In the genomic region with DNA sequence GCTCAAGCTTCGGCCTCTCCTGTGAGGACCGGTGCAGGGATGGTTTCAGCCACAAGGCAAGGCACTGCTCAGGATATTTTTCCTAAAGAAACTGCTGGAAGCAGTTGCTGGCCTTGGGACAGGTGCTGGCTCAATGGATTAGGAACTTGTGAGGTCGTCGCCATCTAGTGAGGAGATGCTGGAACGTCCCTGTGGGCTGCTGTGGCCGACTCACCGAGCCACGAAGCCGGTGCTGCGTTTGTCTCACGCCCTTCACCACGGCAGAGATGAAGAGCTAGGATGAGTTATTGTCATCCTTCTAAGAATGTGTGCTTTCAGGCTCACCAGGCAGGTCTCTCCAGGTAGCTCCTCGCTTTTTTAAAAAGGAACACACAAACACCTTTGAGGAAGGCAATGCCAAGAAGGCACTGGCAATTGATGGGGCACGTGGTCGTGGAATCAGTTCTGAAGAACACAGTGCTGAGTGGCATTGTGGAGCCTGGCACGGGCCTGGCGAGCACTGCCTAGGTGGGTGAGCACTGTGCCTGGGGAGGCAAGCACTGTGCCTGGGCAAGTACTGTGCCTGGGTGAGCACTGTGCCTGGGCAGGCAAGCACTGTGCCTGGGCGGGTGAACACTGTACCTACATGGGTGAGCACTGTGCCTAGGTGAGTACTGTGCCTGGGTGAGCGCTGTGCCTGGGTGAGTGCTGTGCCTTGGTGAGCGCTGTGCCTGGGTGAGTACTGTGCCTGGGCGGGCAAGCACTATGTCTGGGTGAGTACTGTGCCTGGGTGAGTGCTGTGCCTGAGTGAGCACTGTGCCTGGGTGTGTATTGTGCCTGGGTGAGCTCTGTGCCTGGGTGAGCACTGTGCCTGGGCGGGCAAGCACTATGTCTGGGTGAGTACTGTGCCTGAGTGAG, we compare ENCODE assay signal across 9 cellular contexts.
A peak's percentile ranks its signal among the peaks of the same experiment; 100 is the strongest.
DNase-seq lines count a peak whose midpoint lies in the region; ATAC-seq and TF ChIP-seq lines count a peak whose summit lies in the region.
"Had no signal": no experiment of that assay in that cellular context is flagged by ENCODE, and none has a peak within 500 bp of the region (broad histone marks: within the 10 kb centered on the region; RNA-seq: fewer than 3 reads in every experiment).

No MANE protein-coding gene starts in this region.

- no TSS peak for BruUV-seq in MCF 10A (replicated peaks; lab: Mats Ljungman, UMichigan)

- CTCF ChIA-PET in MCF 10A (lab: Yijun Ruan, JAX) = interaction anchor here (0.5 to 1.3 kb wide), 13 partner anchors 12 to 1212 kb away, joined by 3 to 9 read pairs (median 4); no protein-coding TSS in a partner anchor

- no peaks in the 10 kb centered on the region for H3K9me3 Mint-ChIP-seq in MCF 10A (ENCODE audit: unreplicated experiment)
- H3K9me3 Mint-ChIP-seq: activated naive CD4-positive, alpha-beta T cell treated with anti-CD3 and anti-CD28 coated beads, Interleukin-2, amount 50 U/mL, for 24 hours had no signal

- POLR2A ChIA-PET in MCF 10A (lab: Yijun Ruan, JAX) = interaction anchor here (0.6 kb wide), 1 partner anchor 526 kb away, joined by 3 read pairs; no protein-coding TSS in a partner anchor

- H3K36me3 Mint-ChIP-seq in MCF 10A (ENCODE audit: insufficient read depth, unreplicated experiment) = no peaks in the 10 kb centered on the region
- H3K36me3 Mint-ChIP-seq: activated naive CD4-positive, alpha-beta T cell treated with anti-CD3 and anti-CD28 coated beads, Interleukin-2, amount 50 U/mL, for 24 hours had no signal

- intact Hi-C loops in Right ventricle myocardium superior (cut with DNase I) (no loop called here), MCF 10A (cut with micrococcal nuclease) (loop anchor here (5.0 kb wide), 1 partner anchor 393 kb away; no protein-coding TSS in a partner anchor), left lung (cut with DNase I) (no loop called here)

- H3K27ac ChIP-seq in right atrium auricular region = no peak overlapping the region
- H3K27ac ChIP-seq in left lung = no peak overlapping the region

- no peak overlapping the region for H3K27ac Mint-ChIP-seq in MCF 10A (ENCODE audit: low read depth, unreplicated experiment)
- H3K27ac Mint-ChIP-seq: activated naive CD4-positive, alpha-beta T cell treated with anti-CD3 and anti-CD28 coated beads, Interleukin-2, amount 50 U/mL, for 24 hours had no signal

- DNase-seq in Right ventricle myocardium superior (no peak), right atrium auricular region (ENCODE audit: low spot score) (no peak), NCI-H2171 treated with DMSO at 0.1 percent for 48 hours (lab: John Stamatoyannopoulos, UW) (peak; percentile 13), MCF 10A (ENCODE audit: unreplicated experiment) (peak; percentile 40), left lung (no peak), 8988T (no peak)

- H3K9me3 ChIP-seq in right atrium auricular region (peaks cover 0 to 4% of the 10 kb centered on the region in 2 donors), left lung (no peaks in the 10 kb centered on the region)

- TF ChIP-seq CTCF in right atrium auricular region (IDR thresholded peaks at IDR 0.05) = peak in 1 of 2 donors; percentile 58
- TF ChIP-seq CTCF in MCF 10A (IDR thresholded peaks at IDR 0.05; ENCODE audit: unreplicated experiment) = no peak
- TF ChIP-seq CTCF in left lung (IDR thresholded peaks at IDR 0.05) = peak in 1 of 2 donors; percentile 23

- H3K27me3 ChIP-seq in right atrium auricular region = no peaks in the 10 kb centered on the region
- H3K27me3 ChIP-seq in left lung = peaks cover 0 to 55% of the 10 kb centered on the region in 2 donors

- H3K4me1 ChIP-seq in right atrium auricular region (no peaks in the 10 kb centered on the region), left lung (no peaks in the 10 kb centered on the region)

- no peaks in the 10 kb centered on the region for H3K27me3 Mint-ChIP-seq in MCF 10A (ENCODE audit: insufficient read depth, unreplicated experiment)

- H3K36me3 ChIP-seq in right atrium auricular region = no peaks in the 10 kb centered on the region
- H3K36me3 ChIP-seq in left lung = no peaks in the 10 kb centered on the region

- no peak overlapping the region for H3K4me3 Mint-ChIP-seq in MCF 10A (ENCODE audit: unreplicated experiment)
- H3K4me3 Mint-ChIP-seq: activated naive CD4-positive, alpha-beta T cell treated with anti-CD3 and anti-CD28 coated beads, Interleukin-2, amount 50 U/mL, for 24 hours had no signal

- H3K4me3 ChIP-seq in right atrium auricular region = no peak overlapping the region
- no peak overlapping the region for H3K4me3 ChIP-seq in left lung

- no peaks in the 10 kb centered on the region for H3K4me1 Mint-ChIP-seq in MCF 10A (ENCODE audit: insufficient read depth, unreplicated experiment)

- peak; percentile 89 for ATAC-seq in Right ventricle myocardium superior (ENCODE audit: poor library complexity)
- peak; percentile 80 for ATAC-seq in left lung
- ATAC-seq in HG02840 (IDR thresholded peaks at IDR 0.05; ENCODE audit: low FRiP score, unreplicated experiment) = no peak
- no peak for ATAC-seq in HG03097 (IDR thresholded peaks at IDR 0.05; ENCODE audit: low FRiP score, unreplicated experiment)

Comparison
In these comparisons a context has a peak if more than half of its experiments do, and no peak if none do; other contexts are left out.
1. ATAC-seq: peak in Right ventricle myocardium superior (single experiment) and left lung (single experiment); none in HG02840 (single experiment) and HG03097 (single experiment).
2. DNase-seq: peak in NCI-H2171 treated with DMSO at 0.1 percent for 48 hours (single experiment) and MCF 10A (single experiment); none in Right ventricle myocardium superior (single experiment), right atrium auricular region (single experiment), left lung (0 of 2) and 8988T (single experiment).